15 cellular contexts compared by ENCODE assay signal in genomic region chr17:82108038-82108998, GRCh38. TPM values are rescaled to one million over a fixed set of nuclear protein-coding genes. Genes with fewer than 3 reads are reported as not detected.
A peak's percentile ranks its signal among the peaks of the same experiment; 100 is the strongest.
DNase-seq lines count a peak whose midpoint lies in the region; ATAC-seq and TF ChIP-seq lines count a peak whose summit lies in the region.
"Had no signal": no experiment of that assay in that cellular context is flagged by ENCODE, and none has a peak within 500 bp of the region (broad histone marks: within the 10 kb centered on the region; RNA-seq: fewer than 3 reads in every experiment).

No MANE protein-coding gene starts in this region.

- no peak for ATAC-seq in activated naive CD8-positive, alpha-beta T cell treated with anti-CD3 and anti-CD28 coated beads, Interleukin-2, amount 10 ng/mL, durations not matched to agents 7 days and 5 days (ENCODE audit: low read depth)
- no peak for ATAC-seq in naive thymus-derived CD8-positive, alpha-beta T cell
- ATAC-seq in upper lobe of right lung (no peak), HG03175 (IDR thresholded peaks at IDR 0.05; ENCODE audit: unreplicated experiment) (no peak), GM21825 (IDR thresholded peaks at IDR 0.05; ENCODE audit: unreplicated experiment) (no peak)
- ATAC-seq: stimulated activated naive B cell treated with anti-CD40 and anti-IgM and Interleukin-4, amounts not matched to agents 10 μg/mL and 1 μg/mL and 100 μg/mL, for 72 hours had no signal

- H3K27ac Mint-ChIP-seq in activated naive CD8-positive, alpha-beta T cell treated with anti-CD3 and anti-CD28 coated beads, Interleukin-2, amount 10 ng/mL, durations not matched to agents 7 days and 5 days: peak overlapping the region; percentile 1
- H3K27ac Mint-ChIP-seq in naive thymus-derived CD8-positive, alpha-beta T cell: peak overlapping the region; percentile 27 to 98 (median 79)
- H3K27ac Mint-ChIP-seq: stimulated activated naive B cell treated with anti-CD40 and anti-IgM and Interleukin-4, amounts not matched to agents 10 μg/mL and 1 μg/mL and 100 μg/mL, for 72 hours had no signal

- peak; percentile 2 for DNase-seq in stimulated activated CD4-positive, alpha-beta T cell treated with anti-CD3 and anti-CD28 coated beads, Interleukin-15, amount 100 ng/mL, for 24 hours
- no peak for DNase-seq in stimulated activated CD4-positive, alpha-beta T cell treated with anti-CD3 and anti-CD28 coated beads, Interleukin-1b, Interleukin-23, amount 100 ng/mL, for 48 hours
- DNase-seq in activated naive CD8-positive, alpha-beta T cell treated with anti-CD3 and anti-CD28 coated beads, Interleukin-2, amount 10 ng/mL, durations not matched to agents 7 days and 5 days: no peak
- DNase-seq in naive thymus-derived CD8-positive, alpha-beta T cell: no peak
- DNase-seq in upper lobe of right lung (no peak), DMS79 treated with DMSO at 0.1 percent for 48 hours (lab: John Stamatoyannopoulos, UW) (no peak)
- DNase-seq: GDM1; midbrain; NCI-H187 treated with DMSO at 0.1 percent for 48 hours; SHP77 treated with DMSO at 0.1 percent for 48 hours; stimulated activated naive B cell treated with anti-CD40 and anti-IgM and Interleukin-4, amounts not matched to agents 10 μg/mL and 1 μg/mL and 100 μg/mL, for 72 hours had no signal

- H3K27me3 ChIP-seq in upper lobe of right lung: no peaks in the 10 kb centered on the region

- H3K36me3 ChIP-seq in upper lobe of right lung: no peaks in the 10 kb centered on the region

- peak overlapping the region; percentile 90 for H3K27ac ChIP-seq in upper lobe of right lung

- H3K4me3 ChIP-seq in upper lobe of right lung: no peak overlapping the region

- peaks cover 3% of the 10 kb centered on the region for H3K36me3 Mint-ChIP-seq in activated naive CD8-positive, alpha-beta T cell treated with anti-CD3 and anti-CD28 coated beads, Interleukin-2, amount 10 ng/mL, durations not matched to agents 7 days and 5 days
- peaks cover 0 to 10% (median 8%) of the 10 kb centered on the region in 3 donors for H3K36me3 Mint-ChIP-seq in naive thymus-derived CD8-positive, alpha-beta T cell

- peaks cover 17% of the 10 kb centered on the region for H3K4me1 Mint-ChIP-seq in activated naive CD8-positive, alpha-beta T cell treated with anti-CD3 and anti-CD28 coated beads, Interleukin-2, amount 10 ng/mL, durations not matched to agents 7 days and 5 days
- peaks cover 10 to 52% (median 33%) of the 10 kb centered on the region in 4 donors for H3K4me1 Mint-ChIP-seq in naive thymus-derived CD8-positive, alpha-beta T cell

- H3K9me3 ChIP-seq in upper lobe of right lung: no peaks in the 10 kb centered on the region

- peaks cover 43% of the 10 kb centered on the region for H3K4me1 ChIP-seq in upper lobe of right lung

- POLR2A ChIA-PET in activated naive CD8-positive, alpha-beta T cell treated with anti-CD3 and anti-CD28 coated beads, Interleukin-2, amount 10 ng/mL, durations not matched to agents 7 days and 5 days (lab: Charles Lee): interaction anchor here (3.4 kb wide), 1 partner anchor 14 kb away, joined by 29 read pairs; no protein-coding TSS in a partner anchor
- POLR2A ChIA-PET in naive thymus-derived CD8-positive, alpha-beta T cell (lab: Charles Lee): interaction anchor here (0.6 to 4.6 kb wide), 8 partner anchors 11 to 239 kb away, joined by 3 to 64 read pairs (median 4); partner anchors contain the start of gene FASN

- H3K9me3 Mint-ChIP-seq in activated naive CD8-positive, alpha-beta T cell treated with anti-CD3 and anti-CD28 coated beads, Interleukin-2, amount 10 ng/mL, durations not matched to agents 7 days and 5 days: no peaks in the 10 kb centered on the region
- H3K9me3 Mint-ChIP-seq in naive thymus-derived CD8-positive, alpha-beta T cell: no peaks in the 10 kb centered on the region
- H3K9me3 Mint-ChIP-seq: CD14-positive monocyte; dendritic cell treated with granulocyte-macrophage colony-stimulating factor and Interleukin-4, amounts not matched to agents 40 ng/mL and 50 ng/mL, for 4 days; stimulated activated naive B cell treated with anti-CD40 and anti-IgM and Interleukin-4, amounts not matched to agents 10 μg/mL and 1 μg/mL and 100 μg/mL, for 72 hours had no signal

- intact Hi-C loops in upper lobe of right lung (cut with DNase I): no loop called here

- no peaks in the 10 kb centered on the region for H3K27me3 Mint-ChIP-seq in activated naive CD8-positive, alpha-beta T cell treated with anti-CD3 and anti-CD28 coated beads, Interleukin-2, amount 10 ng/mL, durations not matched to agents 7 days and 5 days
- no peaks in the 10 kb centered on the region for H3K27me3 Mint-ChIP-seq in naive thymus-derived CD8-positive, alpha-beta T cell
- H3K27me3 Mint-ChIP-seq: dendritic cell treated with granulocyte-macrophage colony-stimulating factor and Interleukin-4, amounts not matched to agents 40 ng/mL and 50 ng/mL, for 4 days; stimulated activated naive B cell treated with anti-CD40 and anti-IgM and Interleukin-4, amounts not matched to agents 10 μg/mL and 1 μg/mL and 100 μg/mL, for 72 hours had no signal

- TF ChIP-seq CTCF in upper lobe of right lung (IDR thresholded peaks at IDR 0.05): no peak

- H3K4me3 Mint-ChIP-seq in activated naive CD8-positive, alpha-beta T cell treated with anti-CD3 and anti-CD28 coated beads, Interleukin-2, amount 10 ng/mL, durations not matched to agents 7 days and 5 days: no peak overlapping the region
- peak overlapping the region in 4 of 10 donors; percentile 19 to 92 (median 40) for H3K4me3 Mint-ChIP-seq in naive thymus-derived CD8-positive, alpha-beta T cell
- H3K4me3 Mint-ChIP-seq: CD14-positive monocyte; dendritic cell treated with granulocyte-macrophage colony-stimulating factor and Interleukin-4, amounts not matched to agents 40 ng/mL and 50 ng/mL, for 4 days had no signal

RNA-seq across cellular contexts. Expression of gene FASN, which starts 10.3 kb away (rescaled TPM):
- total RNA-seq in activated naive CD8-positive, alpha-beta T cell treated with anti-CD3 and anti-CD28 coated beads, Interleukin-2, amount 10 ng/mL, durations not matched to agents 7 days and 5 days: 100 to 1,000 TPM; 154 to 163 TPM
- 10 to 100 TPM; 28.3 to 32.3 TPM for total RNA-seq in naive thymus-derived CD8-positive, alpha-beta T cell
- polyA plus RNA-seq in naive thymus-derived CD8-positive, alpha-beta T cell: 1 to 10 TPM in 1 of 3 donors, under 1 TPM in 2; 0.33 to 2.4 (median 0.80) TPM
- 432 TPM for total RNA-seq in upper lobe of right lung

RNA-seq across cellular contexts. Expression of gene DUS1L, which starts 42.7 kb away (rescaled TPM):
- 100 to 1,000 TPM; 126 to 130 TPM for total RNA-seq in activated naive CD8-positive, alpha-beta T cell treated with anti-CD3 and anti-CD28 coated beads, Interleukin-2, amount 10 ng/mL, durations not matched to agents 7 days and 5 days
- total RNA-seq in naive thymus-derived CD8-positive, alpha-beta T cell: 100 to 1,000 TPM; 142 to 151 TPM
- polyA plus RNA-seq in naive thymus-derived CD8-positive, alpha-beta T cell: 100 to 1,000 TPM in 1 of 3 donors, 10 to 100 TPM in 2; 68.6 to 167 (median 92.1) TPM
- 82.4 TPM for total RNA-seq in upper lobe of right lung

RNA-seq across cellular contexts. Expression of gene GPS1, which starts 56.6 kb away (rescaled TPM):
- 10 to 100 TPM; 76.0 to 79.8 TPM for total RNA-seq in activated naive CD8-positive, alpha-beta T cell treated with anti-CD3 and anti-CD28 coated beads, Interleukin-2, amount 10 ng/mL, durations not matched to agents 7 days and 5 days
- 10 to 100 TPM; 88.2 to 91.4 TPM for total RNA-seq in naive thymus-derived CD8-positive, alpha-beta T cell
- 100 to 1,000 TPM; 122 to 140 (median 126) TPM for polyA plus RNA-seq in naive thymus-derived CD8-positive, alpha-beta T cell
- total RNA-seq in upper lobe of right lung: 78.0 TPM

RNA-seq across cellular contexts. Expression of gene RFNG, which starts 56.7 kb away (rescaled TPM):
- 10 to 100 TPM; 28.7 to 28.8 TPM for total RNA-seq in activated naive CD8-positive, alpha-beta T cell treated with anti-CD3 and anti-CD28 coated beads, Interleukin-2, amount 10 ng/mL, durations not matched to agents 7 days and 5 days
- total RNA-seq in naive thymus-derived CD8-positive, alpha-beta T cell: 10 to 100 TPM; 38.5 to 42.1 TPM
- 1 to 10 TPM; 2.2 to 8.5 (median 4.8) TPM for polyA plus RNA-seq in naive thymus-derived CD8-positive, alpha-beta T cell
- 38.5 TPM for total RNA-seq in upper lobe of right lung

Comparison
In these comparisons a context has a peak if more than half of its experiments do, and no peak if none do; other contexts are left out.
1. RNA of gene FASN, which starts 10.3 kb away (total RNA-seq): 432 TPM in upper lobe of right lung (single experiment) and 154 to 163 TPM in activated naive CD8-positive, alpha-beta T cell treated with anti-CD3 and anti-CD28 coated beads, Interleukin-2, amount 10 ng/mL, durations not matched to agents 7 days and 5 days; 28.3 to 32.3 TPM in naive thymus-derived CD8-positive, alpha-beta T cell; every median in the first group is over 4 times any median in the second.